8 cellular contexts compared by ENCODE assay signal in genomic region chr14:74571901-74572828, GRCh38. TPM values are rescaled to one million over a fixed set of nuclear protein-coding genes. Genes with fewer than 3 reads are reported as not detected.
DNase-seq lines count a peak whose midpoint lies in the region; ATAC-seq, FAIRE-seq and TF ChIP-seq lines count a peak whose summit lies in the region.

No MANE protein-coding gene starts in this region.

- H3K27ac Mint-ChIP-seq in Caco-2 (ENCODE audit: unreplicated experiment): no peak overlapping the region

- H3K9me3 Mint-ChIP-seq in Caco-2 (ENCODE audit: unreplicated experiment): no peaks in the 10 kb centered on the region

- H3K36me3 Mint-ChIP-seq in Caco-2 (ENCODE audit: insufficient read depth, unreplicated experiment): no peaks in the 10 kb centered on the region

- H3K4me3 ChIP-seq in mucosa of descending colon: no peak overlapping the region
- no peak overlapping the region for H3K4me3 ChIP-seq in Caco-2 (ENCODE audit: low read depth, low read length)

- H3K36me3 ChIP-seq in mucosa of descending colon (ENCODE audit: low read depth) (no peaks in the 10 kb centered on the region), Caco-2 (ENCODE audit: control insufficient read depth, insufficient read depth, low read length) (no peaks in the 10 kb centered on the region)

- H3K4me3 Mint-ChIP-seq in Caco-2 (ENCODE audit: unreplicated experiment): no peak overlapping the region

- no peaks in the 10 kb centered on the region for H3K27me3 Mint-ChIP-seq in Caco-2 (ENCODE audit: insufficient read depth, unreplicated experiment)

- H3K4me1 Mint-ChIP-seq in Caco-2 (ENCODE audit: low read depth, unreplicated experiment): no peaks in the 10 kb centered on the region

- ATAC-seq in mucosa of descending colon (peak; percentile 56), GM18858 (IDR thresholded peaks at IDR 0.05; ENCODE audit: unreplicated experiment) (no peak)

- intact Hi-C loops in mucosa of descending colon (cut with DNase I, micrococcal nuclease) (no loop called here), Caco-2 (cut with micrococcal nuclease; ENCODE audit: unreplicated experiment) (no loop called here)

- DNase-seq in GOT3 (lab: John Stamatoyannopoulos, UW) (peak; percentile 2), NCI-H82 (lab: John Stamatoyannopoulos, UW) (peak; percentile 99), brain pericyte (ENCODE audit: low read depth, low spot score) (peak; percentile 86), mucosa of descending colon (no peak), urothelium cell line (ENCODE audit: low spot score) (peak; percentile 88), SKM-1 treated with dmso at 0.1 percent for 144 hours (lab: John Stamatoyannopoulos, UW; ENCODE audit: unreplicated experiment) (no peak), Caco-2 (no peak)

- no TSS peak for BruUV-seq in Caco-2 (replicated peaks; lab: Mats Ljungman, UMichigan)

- TF ChIP-seq CTCF in mucosa of descending colon (IDR thresholded peaks at IDR 0.05) (no peak), Caco-2 (IDR thresholded peaks at IDR 0.05; ENCODE audit: insufficient read depth in 1 of 2, low read depth in 1 of 2, low read length in 1 of 2, severe bottlenecking in 1 of 2, unreplicated experiment in 1 of 2) (no peak)

- H3K27me3 ChIP-seq in Caco-2 (replicated peaks; ENCODE audit: control insufficient read depth, insufficient read depth, low read length): no peaks in the 10 kb centered on the region

- CTCF ChIA-PET in Caco-2 (lab: Charles Lee): interaction anchor here (0.6 to 1.7 kb wide), 5 partner anchors 13 to 138 kb away, joined by 3 to 9 read pairs (median 4); partner anchors contain the start of gene LTBP2

- POLR2A ChIA-PET in Caco-2 (lab: Charles Lee): no interaction called here

- peak; percentile 90 for FAIRE-seq in urothelium cell line (lab: Jason Lieb, UNC)

- no peaks in the 10 kb centered on the region for H3K4me1 ChIP-seq in mucosa of descending colon (ENCODE audit: low read depth)
- peaks cover 4% of the 10 kb centered on the region; the same call in 1 of the 2 replicates for H3K4me1 ChIP-seq in Caco-2

- H3K9me3 ChIP-seq in mucosa of descending colon (no peaks in the 10 kb centered on the region), Caco-2 (no peaks in the 10 kb centered on the region)

RNA-seq across cellular contexts. Expression of gene LTBP2, which starts 39.9 kb away (rescaled TPM):
- total RNA-seq in mucosa of descending colon: 10 to 100 TPM in 1 of 3 donors, 1 to 10 TPM in 2; 1.7 to 10.2 (median 3.0) TPM
- 0.86 and 1.0 TPM in 2 replicates for total RNA-seq in Caco-2 (2022)

Comparison
In these comparisons a context has a peak if more than half of its experiments do, and no peak if none do; other contexts are left out.
1. DNase-seq: peak in GOT3 (single experiment), NCI-H82 (single experiment), brain pericyte (single experiment) and urothelium cell line (single experiment); none in mucosa of descending colon (0 of 3), SKM-1 treated with dmso at 0.1 percent for 144 hours (single experiment) and Caco-2 (0 of 2).